18 cellular contexts compared by ENCODE assay signal in genomic region chr1:230171337-230172015, GRCh38.
A peak's percentile ranks its signal among the peaks of the same experiment; 100 is the strongest.
DNase-seq lines count a peak whose midpoint lies in the region; ATAC-seq and TF ChIP-seq lines count a peak whose summit lies in the region.
"Had no signal": no experiment of that assay in that cellular context is flagged by ENCODE, and none has a peak within 500 bp of the region (broad histone marks: within the 10 kb centered on the region; RNA-seq: fewer than 3 reads in every experiment).

No MANE protein-coding gene starts in this region.

- no peak for TF ChIP-seq POLR2A in gastrocnemius medialis (IDR thresholded peaks at IDR 0.05)

- no peaks in the 10 kb centered on the region for H3K27me3 ChIP-seq in gastrocnemius medialis
- H3K27me3 ChIP-seq: body of pancreas had no signal

- no peaks in the 10 kb centered on the region for H3K36me3 ChIP-seq in gastrocnemius medialis
- H3K36me3 ChIP-seq: HAP-1 had no signal

- H3K9me3 ChIP-seq in gastrocnemius medialis, result no peaks in the 10 kb centered on the region
- H3K9me3 ChIP-seq: body of pancreas had no signal

- H3K4me3 ChIP-seq in gastrocnemius medialis, result no peak overlapping the region
- H3K4me3 ChIP-seq: body of pancreas, GM12878, HAP-1 had no signal

- H3K4me1 ChIP-seq in gastrocnemius medialis, result peaks cover 67 to 69% of the 10 kb centered on the region in 2 donors
- H3K4me1 ChIP-seq: HAP-1 had no signal

- peak overlapping the region; percentile 71 to 80 (median 77) for H3K27ac ChIP-seq in gastrocnemius medialis

- peak; percentile 92 for DNase-seq in EH (ENCODE audit: low read depth)
- peak; percentile 73 for DNase-seq in NCI-H2171 treated with DMSO at 0.1 percent for 48 hours (lab: John Stamatoyannopoulos, UW)
- peak; percentile 20 for DNase-seq in dedifferentiated amniotic fluid mesenchymal stem cell (ENCODE audit: extremely low spot score)
- DNase-seq in gastrocnemius medialis, result no peak
- DNase-seq in NCI-H510A treated with DMSO at 0.1 percent for 48 hours (lab: John Stamatoyannopoulos, UW), result no peak
- no peak for DNase-seq in NCI-H1105 treated with DMSO at 0.1 percent for 48 hours (lab: John Stamatoyannopoulos, UW)
- no peak for DNase-seq in midbrain (lab: John Stamatoyannopoulos, UW)
- no peak for DNase-seq in dermis blood vessel endothelial cell
- DNase-seq: activated CD4-positive, CD25-positive, alpha-beta regulatory T cell; activated effector memory CD4-positive, alpha-beta T cell treated with anti-CD3 and anti-CD28 coated beads, Interleukin-2, amount 50 U/mL, for 16 hours; effector memory CD8-positive, alpha-beta T cell; KBM-7; stimulated activated naive B cell treated with anti-CD40 and anti-IgM and Interleukin-4, amounts not matched to agents 10 μg/mL and 1 μg/mL and 100 μg/mL, for 72 hours; T-cell had no signal

- in situ Hi-C loops in gastrocnemius medialis (cut with MboI; ENCODE audit: low sequenced_read_pairs in 4 of 4), result no loop called here

- TF ChIP-seq CTCF in gastrocnemius medialis (IDR thresholded peaks at IDR 0.05 in 4 of 5, conservative IDR thresholded peaks at IDR 0.05 in 1 of 5), result no peak

- no peak for ATAC-seq in gastrocnemius medialis
- ATAC-seq: body of pancreas; effector memory CD8-positive, alpha-beta T cell; sciatic nerve; T-cell had no signal

- intact Hi-C loops in gastrocnemius medialis (cut with DNase I; ENCODE audit: low total_unique reads), result no loop called here

Comparison
In these comparisons a context has a peak if more than half of its experiments do, and no peak if none do; other contexts are left out.
1. DNase-seq: peak in EH (single experiment), NCI-H2171 treated with DMSO at 0.1 percent for 48 hours (single experiment) and dedifferentiated amniotic fluid mesenchymal stem cell (single experiment); none in gastrocnemius medialis (0 of 2), NCI-H510A treated with DMSO at 0.1 percent for 48 hours (single experiment), NCI-H1105 treated with DMSO at 0.1 percent for 48 hours (single experiment), midbrain (single experiment) and dermis blood vessel endothelial cell (single experiment).